In the genomic region with DNA sequence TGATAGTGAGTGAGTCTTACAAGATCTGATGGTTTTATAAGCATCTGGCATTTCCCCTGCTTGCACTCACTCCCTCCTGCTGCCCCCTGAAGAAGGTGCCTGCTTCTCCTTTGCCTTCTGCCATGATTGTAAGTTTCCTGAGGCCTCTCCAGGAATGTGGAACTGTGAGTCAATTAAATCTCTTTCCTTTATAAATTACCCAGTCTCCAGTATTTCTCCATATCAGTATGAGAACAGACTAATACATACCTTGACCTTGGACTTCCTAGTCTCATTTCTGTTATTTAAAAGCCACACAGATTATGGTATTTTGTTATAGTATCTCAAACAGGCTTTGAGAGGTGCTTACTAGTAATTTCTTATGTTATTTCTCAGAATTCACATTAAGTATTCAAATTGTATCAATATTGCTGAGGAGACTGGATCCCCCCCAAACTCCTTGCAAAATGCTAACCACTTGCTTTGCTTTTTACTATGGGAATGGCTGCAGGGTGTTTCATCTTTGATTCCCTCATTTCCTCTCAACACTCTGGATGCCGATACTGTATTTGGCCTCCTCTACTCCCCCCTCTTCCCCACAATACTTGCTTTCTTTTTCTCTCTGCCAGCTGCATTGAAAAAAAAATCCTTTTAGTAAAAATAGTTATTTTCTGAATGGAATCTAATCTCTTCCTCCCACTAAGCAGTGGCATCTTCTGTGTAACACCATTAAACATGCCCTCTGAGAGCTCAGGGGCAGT, we compare ENCODE assay signal across 16 cellular contexts.
DNase-seq lines count a peak whose midpoint lies in the region; ATAC-seq, FAIRE-seq and TF ChIP-seq lines count a peak whose summit lies in the region.
"Had no signal": no experiment of that assay in that cellular context is flagged by ENCODE, and none has a peak within 500 bp of the region (broad histone marks: within the 10 kb centered on the region; RNA-seq: fewer than 3 reads in every experiment).

No MANE protein-coding gene starts in this region.

- H2BK12ac ChIP-seq in mesenchymal stem cell (ENCODE audit: low read length in 2 of 2): peak overlapping the region in 1 of 2 experiments; percentile 82

- TF ChIP-seq POLR2A in testis (IDR thresholded peaks at IDR 0.05): no peak

- FAIRE-seq in astrocyte (lab: Jason Lieb, UNC): no peak
- FAIRE-seq: GM12878, GM18507 had no signal

- H3K4me3 ChIP-seq in astrocyte (ENCODE audit: insufficient read depth, low read depth, low read length): no peak overlapping the region
- H3K4me3 ChIP-seq in mesenchymal stem cell (ENCODE audit: insufficient read depth in 1 of 2, low read depth in 1 of 2, low read length in 2 of 2): no peak overlapping the region
- no peak overlapping the region for H3K4me3 ChIP-seq in testis
- H3K4me3 ChIP-seq: BLaER1 treated with 17β-estradiol and CSF1 and Interleukin-3, amounts not matched to agents 10 nM and 100 nM; GM12878 had no signal

- H3K36me3 Mint-ChIP-seq in astrocyte (ENCODE audit: low read depth, unreplicated experiment): no peaks in the 10 kb centered on the region
- H3K36me3 Mint-ChIP-seq: CD4-positive, CD25-positive, alpha-beta regulatory T cell had no signal

- H2BK15ac ChIP-seq in mesenchymal stem cell (ENCODE audit: low read depth, poor library complexity, severe bottlenecking): no peak overlapping the region

- intact Hi-C loops in testis (cut with DNase I; ENCODE audit: low total_unique reads): no loop called here

- no peak overlapping the region for H3K4ac ChIP-seq in mesenchymal stem cell (ENCODE audit: low read depth in 1 of 2, low read length in 2 of 2)

- peak overlapping the region; percentile 8 for H2BK120ac ChIP-seq in mesenchymal stem cell (ENCODE audit: low read depth, low read length)

- no peak overlapping the region for H4K8ac ChIP-seq in mesenchymal stem cell (ENCODE audit: low read length)

- H3K27me3 ChIP-seq in astrocyte (ENCODE audit: insufficient read depth, low read length): peaks cover 11% of the 10 kb centered on the region
- H3K27me3 ChIP-seq in mesenchymal stem cell (ENCODE audit: control insufficient read depth in 1 of 2, insufficient read depth in 1 of 2, low read length in 2 of 2): no peaks in the 10 kb centered on the region
- H3K27me3 ChIP-seq in testis: no peaks in the 10 kb centered on the region
- H3K27me3 ChIP-seq: BLaER1 treated with 17β-estradiol and CSF1 and Interleukin-3, amounts not matched to agents 10 nM and 100 nM had no signal

- no peaks in the 10 kb centered on the region for H3K27me3 Mint-ChIP-seq in astrocyte (ENCODE audit: low read depth, unreplicated experiment)
- H3K27me3 Mint-ChIP-seq: CD4-positive, CD25-positive, alpha-beta regulatory T cell had no signal

- no peak overlapping the region for H3K4me3 Mint-ChIP-seq in astrocyte (ENCODE audit: unreplicated experiment)
- H3K4me3 Mint-ChIP-seq: CD4-positive, CD25-positive, alpha-beta regulatory T cell; IgD-negative memory B cell had no signal

- H3K27ac Mint-ChIP-seq in astrocyte (ENCODE audit: unreplicated experiment): no peak overlapping the region
- H3K27ac Mint-ChIP-seq: IgD-negative memory B cell had no signal

- no peak overlapping the region for H3K9ac ChIP-seq in astrocyte (ENCODE audit: low read length)
- no peak overlapping the region for H3K9ac ChIP-seq in mesenchymal stem cell (ENCODE audit: low read length)
- H3K9ac ChIP-seq: BLaER1 treated with 17β-estradiol and CSF1 and Interleukin-3, amounts not matched to agents 10 nM and 100 nM had no signal

- H3K4me1 Mint-ChIP-seq in astrocyte (ENCODE audit: low read depth, unreplicated experiment): peaks cover 23% of the 10 kb centered on the region
- H3K4me1 Mint-ChIP-seq: CD4-positive, CD25-positive, alpha-beta regulatory T cell had no signal

- H3K27ac ChIP-seq in astrocyte (ENCODE audit: low read depth, low read length) (no peak overlapping the region), mesenchymal stem cell (ENCODE audit: low read length, poor library complexity, severe bottlenecking) (no peak overlapping the region), testis (peak overlapping the region; percentile 24 to 75)
- H3K27ac ChIP-seq: BLaER1 treated with 17β-estradiol and CSF1 and Interleukin-3, amounts not matched to agents 10 nM and 100 nM had no signal

- H3K4me2 ChIP-seq in astrocyte (ENCODE audit: low read length): peak overlapping the region; percentile 2
- H3K4me2 ChIP-seq in mesenchymal stem cell (ENCODE audit: low read length, poor library complexity, severe bottlenecking): no peak overlapping the region
- H3K4me2 ChIP-seq: BLaER1 treated with 17β-estradiol and CSF1 and Interleukin-3, amounts not matched to agents 10 nM and 100 nM had no signal

- DNase-seq in astrocyte (ENCODE audit: low read depth): no peak
- peak; percentile 49 for DNase-seq in fibroblast of peridontal ligament (ENCODE audit: extremely low read depth)
- no peak for DNase-seq in mesenchymal stem cell
- peak; percentile 32 for DNase-seq in testis
- DNase-seq in HPDE6-E6E7 (ENCODE audit: extremely low spot score): no peak
- no peak for DNase-seq in stimulated activated naive CD8-positive, alpha-beta T cell treated with anti-CD3 and anti-CD28 coated beads, Interleukin-15, Interleukin-2, amounts not matched to agents 100 U/mL and 50 U/mL, for 24 hours
- DNase-seq in stimulated activated CD4-positive, alpha-beta T cell treated with anti-CD3 and anti-CD28 coated beads, Interleukin-12 subunit alpha, Interleukin-12 subunit beta, amount 100 ng/mL, for 4 hours: no peak
- DNase-seq in A172 (ENCODE audit: low spot score): no peak
- DNase-seq: Calu3; CD4-positive, CD25-positive, alpha-beta regulatory T cell; DMS79 had no signal

- H2AFZ ChIP-seq in astrocyte (ENCODE audit: low read depth, low read length) (no peak overlapping the region), mesenchymal stem cell (ENCODE audit: low read depth, low read length) (no peak overlapping the region)

- peaks cover 2% of the 10 kb centered on the region for H3K9me3 Mint-ChIP-seq in astrocyte (ENCODE audit: unreplicated experiment)

- no peak for ATAC-seq in stimulated activated naive CD8-positive, alpha-beta T cell treated with anti-CD3 and anti-CD28 coated beads, Interleukin-15, Interleukin-2, amounts not matched to agents 100 U/mL and 50 U/mL, for 24 hours
- ATAC-seq: GM12878, HCT116 had no signal

- WGBS in mesenchymal stem cell: 100% methylated on average over 1 of the region's 1 CpG
- WGBS in testis, 2 donors: 32 to 50% methylated on average over 1 of the region's 1 CpG

- H2BK5ac ChIP-seq in mesenchymal stem cell (ENCODE audit: low read depth, low read length, poor library complexity, severe bottlenecking): no peak overlapping the region

- TF ChIP-seq CTCF in astrocyte (IDR thresholded peaks at IDR 0.05; ENCODE audit: insufficient read depth, low read depth, low read length): no peak
- TF ChIP-seq CTCF in testis (IDR thresholded peaks at IDR 0.05): no peak

- H3K36me3 ChIP-seq in astrocyte (ENCODE audit: insufficient read depth, low read length): no peaks in the 10 kb centered on the region
- no peaks in the 10 kb centered on the region for H3K36me3 ChIP-seq in mesenchymal stem cell (ENCODE audit: control insufficient read depth in 1 of 2, insufficient read depth in 2 of 2, low read depth in 1 of 2, low read length in 2 of 2)
- no peaks in the 10 kb centered on the region for H3K36me3 ChIP-seq in testis (ENCODE audit: low read depth, missing control alignments)
- H3K36me3 ChIP-seq: BLaER1 treated with 17β-estradiol and CSF1 and Interleukin-3, amounts not matched to agents 10 nM and 100 nM had no signal

- H4K20me1 ChIP-seq in astrocyte (ENCODE audit: insufficient read depth, low read length): no peaks in the 10 kb centered on the region
- H4K20me1 ChIP-seq: BLaER1 treated with 17β-estradiol and CSF1 and Interleukin-3, amounts not matched to agents 10 nM and 100 nM had no signal

- H3K14ac ChIP-seq in mesenchymal stem cell (ENCODE audit: low read length in 2 of 2): no peak overlapping the region

- H3K9me3 ChIP-seq in astrocyte (ENCODE audit: insufficient read depth, low read depth, low read length) (no peaks in the 10 kb centered on the region), mesenchymal stem cell (ENCODE audit: control insufficient read depth, low read length) (no peaks in the 10 kb centered on the region), testis (no peaks in the 10 kb centered on the region)

- no peak overlapping the region for H2AK5ac ChIP-seq in mesenchymal stem cell (ENCODE audit: low read length, severe bottlenecking)

- H3K18ac ChIP-seq in mesenchymal stem cell (ENCODE audit: low read depth in 1 of 2, low read length in 2 of 2): peak overlapping the region; percentile 22 to 71

- H3K4me1 ChIP-seq in astrocyte (ENCODE audit: insufficient read depth, low read length) (peaks cover 29% of the 10 kb centered on the region), mesenchymal stem cell (ENCODE audit: control insufficient read depth, insufficient read depth, low read depth, low read length) (peaks cover under 1% of the 10 kb centered on the region), testis (peaks cover 31% of the 10 kb centered on the region)

- H3K23ac ChIP-seq in mesenchymal stem cell (ENCODE audit: low read length in 2 of 2): no peak overlapping the region

- H3K79me2 ChIP-seq in astrocyte (ENCODE audit: insufficient read depth, low read length): no peaks in the 10 kb centered on the region

- H4K91ac ChIP-seq in mesenchymal stem cell (ENCODE audit: low read length): no peak overlapping the region

- H3K79me1 ChIP-seq in mesenchymal stem cell (replicated peaks; ENCODE audit: low read length, poor library complexity, severe bottlenecking): no peaks in the 10 kb centered on the region

Comparison
In these comparisons a context has a peak if more than half of its experiments do, and no peak if none do; other contexts are left out.
1. DNase-seq: peak in fibroblast of peridontal ligament (single experiment) and testis (single experiment); none in astrocyte (single experiment), mesenchymal stem cell (single experiment), HPDE6-E6E7 (single experiment), stimulated activated naive CD8-positive, alpha-beta T cell treated with anti-CD3 and anti-CD28 coated beads, Interleukin-15, Interleukin-2, amounts not matched to agents 100 U/mL and 50 U/mL, for 24 hours (single experiment), stimulated activated CD4-positive, alpha-beta T cell treated with anti-CD3 and anti-CD28 coated beads, Interleukin-12 subunit alpha, Interleukin-12 subunit beta, amount 100 ng/mL, for 4 hours (single experiment) and A172 (single experiment).
2. H3K27ac ChIP-seq: peak in testis (2 of 2); none in astrocyte (single experiment) and mesenchymal stem cell (single experiment).